8 cellular contexts compared by ENCODE assay signal in the genomic region with DNA sequence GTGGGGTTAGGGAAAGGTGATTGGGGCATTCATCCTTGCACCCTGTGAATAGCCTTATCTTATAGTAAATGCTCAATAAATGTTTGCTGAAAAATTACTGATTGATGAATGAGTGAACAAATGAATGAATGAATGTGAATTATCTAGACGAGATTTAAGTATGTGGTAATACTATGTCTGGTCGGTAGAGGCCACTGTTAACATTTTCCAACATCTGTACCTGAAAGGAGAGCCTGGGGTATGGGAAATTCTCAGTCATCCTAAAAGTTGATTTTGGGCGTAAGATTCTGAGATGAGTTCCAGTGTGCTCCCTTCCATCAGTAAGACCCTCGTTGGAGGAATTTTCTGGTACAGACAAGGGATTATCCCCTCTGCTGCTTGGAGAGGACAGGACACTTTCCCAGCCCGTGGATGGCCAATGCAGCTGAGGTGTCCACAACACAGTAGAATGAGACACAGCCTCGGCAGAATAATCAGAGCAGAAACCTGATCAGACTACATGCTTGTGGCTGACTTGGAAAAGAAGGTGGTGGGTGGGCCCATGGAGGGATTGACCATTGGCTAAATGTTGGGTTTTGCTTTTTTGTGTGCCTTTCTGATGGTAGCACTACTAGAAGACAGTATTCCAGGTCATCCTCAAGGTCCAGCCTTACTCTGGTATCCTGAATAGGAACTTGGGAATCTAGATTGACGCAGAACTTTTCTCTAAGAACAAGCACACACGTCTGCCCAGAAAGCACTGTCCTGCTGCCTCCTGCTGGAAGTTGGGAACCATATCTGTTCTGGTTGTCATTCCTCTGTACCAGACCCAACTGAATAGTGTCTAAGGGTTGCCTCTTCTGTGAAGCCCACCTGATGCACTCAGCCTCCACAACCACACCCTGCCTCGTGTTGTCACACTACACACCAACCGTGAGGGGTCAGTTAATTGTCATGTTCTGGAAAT.
A peak's percentile ranks its signal among the peaks of the same experiment; 100 is the strongest.
DNase-seq lines count a peak whose midpoint lies in the region; ATAC-seq and TF ChIP-seq lines count a peak whose summit lies in the region.

No MANE protein-coding gene starts in this region.

- in situ Hi-C loops in Panc1 (cut with HindIII; ENCODE audit: low pct_unique_long_range_greater_than_20kb, low sequenced_read_pairs) = no loop called here

- H3K4me1 ChIP-seq in Panc1 (ENCODE audit: control insufficient read depth, insufficient read depth, low read length) (no peaks in the 10 kb centered on the region), sigmoid colon (no peaks in the 10 kb centered on the region)

- no peak for TF ChIP-seq EP300 in sigmoid colon (IDR thresholded peaks at IDR 0.05)

- TF ChIP-seq POLR2A in sigmoid colon (IDR thresholded peaks at IDR 0.05) = no peak

- H3K36me3 ChIP-seq in Panc1 (ENCODE audit: control insufficient read depth, insufficient read depth, low read length) = no peaks in the 10 kb centered on the region
- no peaks in the 10 kb centered on the region for H3K36me3 ChIP-seq in sigmoid colon

- H3K9me3 ChIP-seq in Panc1 (ENCODE audit: control insufficient read depth, insufficient read depth, low read depth, low read length) (no peaks in the 10 kb centered on the region), sigmoid colon (no peaks in the 10 kb centered on the region)

- CTCF ChIA-PET in Panc1 (lab: Charles Lee) = no interaction called here

- peaks cover 41% of the 10 kb centered on the region for H3K27me3 Mint-ChIP-seq in activated T-cell treated with anti-CD3 and anti-CD28 coated beads, Interleukin-2, amount 50 U/mL, for 72 hours (ENCODE audit: low read depth)

- no peaks in the 10 kb centered on the region for H3K36me3 Mint-ChIP-seq in activated T-cell treated with anti-CD3 and anti-CD28 coated beads, Interleukin-2, amount 50 U/mL, for 72 hours (ENCODE audit: insufficient read depth in 2 of 2)

- peak; percentile 2 for DNase-seq in DMS114 treated with DMSO at 0.1 percent for 48 hours (lab: John Stamatoyannopoulos, UW; ENCODE audit: unreplicated experiment)
- peak; percentile 18 for DNase-seq in Panc1 (ENCODE audit: low read depth, low spot score)
- DNase-seq in fibroblast of villous mesenchyme (ENCODE audit: low read depth) = peak; percentile 44
- no peak for DNase-seq in sigmoid colon
- DNase-seq in SK-N-DZ (ENCODE audit: low spot score) = no peak
- DNase-seq in NCI-H2029 (lab: John Stamatoyannopoulos, UW) = no peak
- no peak for DNase-seq in activated T-cell treated with anti-CD3 and anti-CD28 coated beads, Interleukin-2, amount 50 U/mL, for 72 hours

- intact Hi-C loops in Panc1 (cut with micrococcal nuclease; ENCODE audit: unreplicated experiment) = loop anchor here (5.0 kb wide), 2 partner anchors 281 to 591 kb away; no protein-coding TSS in a partner anchor
- intact Hi-C loops in sigmoid colon (cut with DNase I) = no loop called here

- POLR2A ChIA-PET in Panc1 (lab: Charles Lee) = no interaction called here

- ATAC-seq in HG03060 (IDR thresholded peaks at IDR 0.05; ENCODE audit: low read depth, unreplicated experiment) (peak; percentile 55), Panc1 (peak; percentile 80; the same call in 1 of the 2 replicates)
- ATAC-seq in activated T-cell treated with anti-CD3 and anti-CD28 coated beads, Interleukin-2, amount 50 U/mL, for 72 hours (replicated peaks in 1 of 2) = no peak

- H3K4me1 Mint-ChIP-seq in activated T-cell treated with anti-CD3 and anti-CD28 coated beads, Interleukin-2, amount 50 U/mL, for 72 hours (ENCODE audit: low read depth) = no peaks in the 10 kb centered on the region

- H3K27me3 ChIP-seq in Panc1 (ENCODE audit: control insufficient read depth, insufficient read depth, low read length) (peaks cover 8% of the 10 kb centered on the region), sigmoid colon (no peaks in the 10 kb centered on the region)

- TF ChIP-seq CTCF in Panc1 (IDR thresholded peaks at IDR 0.05) (peak; percentile 73), fibroblast of villous mesenchyme (IDR thresholded peaks at IDR 0.05; ENCODE audit: insufficient read depth, low read depth, low read length) (peak; percentile 66), sigmoid colon (IDR thresholded peaks at IDR 0.05) (peak in 3 of 4 experiments; percentile 27 to 53 (median 33))

- no peak overlapping the region for H3K4me3 Mint-ChIP-seq in activated T-cell treated with anti-CD3 and anti-CD28 coated beads, Interleukin-2, amount 50 U/mL, for 72 hours

- H3K4me3 ChIP-seq in Panc1 (ENCODE audit: low read depth in 2 of 2, low read length in 2 of 2) (no peak overlapping the region), fibroblast of villous mesenchyme (ENCODE audit: low read depth, low read length) (no peak overlapping the region), sigmoid colon (no peak overlapping the region)

- no peaks in the 10 kb centered on the region for H3K9me3 Mint-ChIP-seq in activated T-cell treated with anti-CD3 and anti-CD28 coated beads, Interleukin-2, amount 50 U/mL, for 72 hours

- WGBS in sigmoid colon, 2 donors = 38 to 53% methylated on average over 10 of the region's 10 CpGs

- H3K27ac Mint-ChIP-seq in activated T-cell treated with anti-CD3 and anti-CD28 coated beads, Interleukin-2, amount 50 U/mL, for 72 hours = no peak overlapping the region

- no peak overlapping the region for H3K27ac ChIP-seq in Panc1 (ENCODE audit: low read length)
- no peak overlapping the region for H3K27ac ChIP-seq in sigmoid colon

- BruUV-seq in Panc1 (replicated peaks; lab: Mats Ljungman, UMichigan) = no TSS peak

Comparison
In these comparisons a context has a peak if more than half of its experiments do, and no peak if none do; other contexts are left out.
1. DNase-seq: peak in DMS114 treated with DMSO at 0.1 percent for 48 hours (single experiment), Panc1 (single experiment) and fibroblast of villous mesenchyme (single experiment); none in sigmoid colon (single experiment), SK-N-DZ (single experiment), NCI-H2029 (single experiment) and activated T-cell treated with anti-CD3 and anti-CD28 coated beads, Interleukin-2, amount 50 U/mL, for 72 hours (0 of 2).
2. ATAC-seq: peak in HG03060 (single experiment) and Panc1 (single experiment); none in activated T-cell treated with anti-CD3 and anti-CD28 coated beads, Interleukin-2, amount 50 U/mL, for 72 hours (0 of 2).
3. Peak in every context shown above with its lines, with median percentiles within 50 percentile points of each other: CTCF ChIP-seq.